Comparison of ENCODE assay signal across 13 cellular contexts in genomic region chr5:67640011-67640410, GRCh38.
DNase-seq lines count a peak whose midpoint lies in the region; ATAC-seq and TF ChIP-seq lines count a peak whose summit lies in the region.
"Had no signal": no experiment of that assay in that cellular context is flagged by ENCODE, and none has a peak within 500 bp of the region (broad histone marks: within the 10 kb centered on the region; RNA-seq: fewer than 3 reads in every experiment).

No MANE protein-coding gene starts in this region.

- no peaks in the 10 kb centered on the region for H3F3A ChIP-seq in Loucy (ENCODE audit: low read depth)

- H3K4me3 ChIP-seq in Loucy (ENCODE audit: low read length, poor library complexity, severe bottlenecking) (no peak overlapping the region), left ventricle myocardium inferior (no peak overlapping the region), tibial nerve (no peak overlapping the region)

- DNase-seq in NOMO-1 treated with dmso at 0.1 percent for 144 hours (lab: John Stamatoyannopoulos, UW; ENCODE audit: unreplicated experiment) (peak; percentile 59), left ventricle myocardium inferior (no peak), tibial nerve (ENCODE audit: low spot score in 2 of 2) (no peak)
- DNase-seq in activated CD4-positive, alpha-beta T cell treated with anti-CD3 and anti-CD28 coated beads for 4 hours: no peak
- DNase-seq: activated CD4-positive, alpha-beta T cell treated with anti-CD3 and anti-CD28 coated beads for 36 hours; NCI-H2081 treated with DMSO at 0.1 percent for 48 hours; T-helper 9 cell had no signal

- no peak for ATAC-seq in HG03175 (IDR thresholded peaks at IDR 0.05; ENCODE audit: unreplicated experiment)
- ATAC-seq in GM18517 (IDR thresholded peaks at IDR 0.05; ENCODE audit: unreplicated experiment): no peak
- ATAC-seq: activated CD4-positive, alpha-beta T cell treated with anti-CD3 and anti-CD28 coated beads for 36 hours; activated naive CD4-positive, alpha-beta T cell treated with anti-CD3 and anti-CD28 coated beads, Interleukin-2, amount 50 U/mL, for 72 hours; left lobe of liver had no signal

- 27 to 49% methylated on average over 2 of the region's 2 CpGs for WGBS in tibial nerve, 2 donors

- no peaks in the 10 kb centered on the region for H3K79me2 ChIP-seq in Loucy (ENCODE audit: insufficient read depth, low read length)

- peak overlapping the region; percentile 26 for H3K4me2 ChIP-seq in Loucy (ENCODE audit: low read depth, low read length, poor library complexity, severe bottlenecking)

- H3K27me3 ChIP-seq in Loucy (ENCODE audit: insufficient read depth, low read length, poor library complexity, severe bottlenecking) (no peaks in the 10 kb centered on the region), left ventricle myocardium inferior (ENCODE audit: low read depth) (no peaks in the 10 kb centered on the region), tibial nerve (no peaks in the 10 kb centered on the region)

- H3K36me3 ChIP-seq in Loucy (ENCODE audit: insufficient read depth, low read length): no peaks in the 10 kb centered on the region
- H3K36me3 ChIP-seq in left ventricle myocardium inferior: no peaks in the 10 kb centered on the region
- no peaks in the 10 kb centered on the region for H3K36me3 ChIP-seq in tibial nerve

- H3K4me1 ChIP-seq in Loucy (ENCODE audit: insufficient read depth, low read length, poor library complexity, severe bottlenecking): peaks cover 14% of the 10 kb centered on the region
- H3K4me1 ChIP-seq in left ventricle myocardium inferior: peaks cover 37% of the 10 kb centered on the region
- H3K4me1 ChIP-seq in tibial nerve: peaks cover 0 to 30% (median 4%) of the 10 kb centered on the region in 4 donors

- no peaks in the 10 kb centered on the region for H4K20me1 ChIP-seq in Loucy (ENCODE audit: insufficient read depth, low read length, poor library complexity, severe bottlenecking)

- TF ChIP-seq EP300 in tibial nerve (IDR thresholded peaks at IDR 0.05): no peak

- no peak for TF ChIP-seq POLR2A in tibial nerve (IDR thresholded peaks at IDR 0.05)

- TF ChIP-seq CTCF in Loucy (conservative IDR thresholded peaks at IDR 0.05; ENCODE audit: low read length) (no peak), left ventricle myocardium inferior (IDR thresholded peaks at IDR 0.05; ENCODE audit: borderline replicate concordance) (no peak), tibial nerve (IDR thresholded peaks at IDR 0.05) (no peak)

- no peaks in the 10 kb centered on the region for H3K9me2 ChIP-seq in Loucy (replicated peaks; ENCODE audit: low read depth, low read length)

- H2AFZ ChIP-seq in Loucy (ENCODE audit: low read length): peak overlapping the region; percentile 66; the same call in 1 of the 2 replicates

- no peaks in the 10 kb centered on the region for H3K9me3 ChIP-seq in Loucy (ENCODE audit: insufficient read depth, low read depth, low read length)
- H3K9me3 ChIP-seq in left ventricle myocardium inferior (replicated peaks): peaks cover 10% of the 10 kb centered on the region
- H3K9me3 ChIP-seq in tibial nerve: peaks cover 0 to 11% (median 0%) of the 10 kb centered on the region in 4 donors

- intact Hi-C loops in left ventricle myocardium inferior (cut with micrococcal nuclease): no loop called here

- peak overlapping the region; percentile 78 for H3K27ac ChIP-seq in left ventricle myocardium inferior (replicated peaks)
- peak overlapping the region in 3 of 4 donors; percentile 11 to 65 (median 60) for H3K27ac ChIP-seq in tibial nerve
- H3K27ac ChIP-seq: C4-2B had no signal

- no peak overlapping the region for H3K9ac ChIP-seq in Loucy (ENCODE audit: low read depth, low read length, poor library complexity, severe bottlenecking)
